Comparison of ENCODE assay signal across 28 cellular contexts in genomic region chr6:21186479-21187055, GRCh38.
A peak's percentile ranks its signal among the peaks of the same experiment; 100 is the strongest.
DNase-seq lines count a peak whose midpoint lies in the region; ATAC-seq, FAIRE-seq and TF ChIP-seq lines count a peak whose summit lies in the region.
"Had no signal": no experiment of that assay in that cellular context is flagged by ENCODE, and none has a peak within 500 bp of the region (broad histone marks: within the 10 kb centered on the region; RNA-seq: fewer than 3 reads in every experiment).

No MANE protein-coding gene starts in this region.

- TF ChIP-seq CTCF in HEK293 (tag by site-specific recombination; IDR thresholded peaks at IDR 0.05) (no peak), astrocyte (IDR thresholded peaks at IDR 0.05; ENCODE audit: insufficient read depth, low read depth, low read length) (no peak)

- WGBS in right cardiac atrium = 46% methylated on average over 2 of the region's 2 CpGs

- H3K79me2 ChIP-seq in astrocyte (ENCODE audit: insufficient read depth, low read length) = no peaks in the 10 kb centered on the region

- peaks cover 12% of the 10 kb centered on the region for H3K4me1 Mint-ChIP-seq in astrocyte (ENCODE audit: low read depth, unreplicated experiment)

- no peaks in the 10 kb centered on the region for H3K27me3 ChIP-seq in astrocyte (ENCODE audit: insufficient read depth, low read length)
- no peaks in the 10 kb centered on the region for H3K27me3 ChIP-seq in right cardiac atrium (ENCODE audit: control insufficient read depth, insufficient read depth)
- H3K27me3 ChIP-seq: pancreas, Peyer's patch, SJCRH30, transverse colon had no signal

- no peak overlapping the region for H3K4me3 Mint-ChIP-seq in astrocyte (ENCODE audit: unreplicated experiment)
- H3K4me3 Mint-ChIP-seq: activated CD4-positive, alpha-beta memory T cell treated with anti-CD3 and anti-CD28 coated beads, Interleukin-2, amount 10 ng/mL, durations not matched to agents 7 days and 5 days; activated naive CD4-positive, alpha-beta T cell treated with anti-CD3 and anti-CD28 coated beads, Interleukin-2, amount 50 U/mL, for 24 hours; HFFc6; naive thymus-derived CD4-positive, alpha-beta T cell; T-cell had no signal

- H3K9me3 Mint-ChIP-seq in astrocyte (ENCODE audit: unreplicated experiment) = no peaks in the 10 kb centered on the region
- H3K9me3 Mint-ChIP-seq: activated CD4-positive, alpha-beta memory T cell treated with anti-CD3 and anti-CD28 coated beads, Interleukin-2, amount 10 ng/mL, durations not matched to agents 7 days and 5 days; activated naive CD4-positive, alpha-beta T cell treated with anti-CD3 and anti-CD28 coated beads, Interleukin-2, amount 50 U/mL, for 24 hours; HFFc6; naive thymus-derived CD4-positive, alpha-beta T cell; T-cell had no signal

- CTCF ChIA-PET in HEK293 (lab: Yijun Ruan, JAX) = no interaction called here

- H3K4me3 ChIP-seq in HEK293 (ENCODE audit: low read depth, low read length) = no peak overlapping the region
- H3K4me3 ChIP-seq in astrocyte (ENCODE audit: insufficient read depth, low read depth, low read length) = no peak overlapping the region
- no peak overlapping the region for H3K4me3 ChIP-seq in right cardiac atrium (ENCODE audit: low read length)
- H3K4me3 ChIP-seq: pancreas, Peyer's patch, SJCRH30, smooth muscle cell, transverse colon had no signal

- FAIRE-seq in A204.1 (lab: Jason Lieb, UNC) (peak; percentile 3), astrocyte (lab: Jason Lieb, UNC) (no peak), frontal cortex (lab: Jason Lieb, UNC) (peak; percentile 31)
- FAIRE-seq: HepG2, pancreas had no signal

- no peaks in the 10 kb centered on the region for H4K20me1 ChIP-seq in astrocyte (ENCODE audit: insufficient read depth, low read length)

- no peak overlapping the region for H3K27ac Mint-ChIP-seq in astrocyte (ENCODE audit: unreplicated experiment)
- H3K27ac Mint-ChIP-seq: activated CD4-positive, alpha-beta memory T cell treated with anti-CD3 and anti-CD28 coated beads, Interleukin-2, amount 10 ng/mL, durations not matched to agents 7 days and 5 days; activated naive CD4-positive, alpha-beta T cell treated with anti-CD3 and anti-CD28 coated beads, Interleukin-2, amount 50 U/mL, for 24 hours; HFFc6; naive thymus-derived CD4-positive, alpha-beta T cell; T-cell had no signal

- H2AFZ ChIP-seq in astrocyte (ENCODE audit: low read depth, low read length) = no peak overlapping the region

- peak; percentile 56 for DNase-seq in astrocyte (ENCODE audit: low read depth)
- DNase-seq in frontal cortex (ENCODE audit: low spot score in 2 of 2) = no peak
- DNase-seq in right cardiac atrium = no peak
- no peak for DNase-seq in activated naive CD4-positive, alpha-beta T cell (lab: John Stamatoyannopoulos, UW)
- DNase-seq: 8988T; activated CD4-positive, alpha-beta memory T cell treated with anti-CD3 and anti-CD28 coated beads, Interleukin-2, amount 10 ng/mL, durations not matched to agents 7 days and 5 days; activated CD8-positive, alpha-beta memory T cell treated with anti-CD3 and anti-CD28 coated beads, Interleukin-2, amount 50 U/mL, for 48 hours; central memory CD4-positive, alpha-beta T cell; GDM1; HFFc6; left ventricle myocardium superior; midbrain; naive thymus-derived CD4-positive, alpha-beta T cell; NCI-H1048; pancreas; Peyer's patch; SJCRH30; stimulated activated CD4-positive, alpha-beta T cell treated with anti-CD3 and anti-CD28 coated beads, Interleukin-2, amount 100 ng/mL, for 24 hours; T-cell; transverse colon had no signal

- H3K27me3 Mint-ChIP-seq in astrocyte (ENCODE audit: low read depth, unreplicated experiment) = no peaks in the 10 kb centered on the region
- H3K27me3 Mint-ChIP-seq: activated CD4-positive, alpha-beta memory T cell treated with anti-CD3 and anti-CD28 coated beads, Interleukin-2, amount 10 ng/mL, durations not matched to agents 7 days and 5 days; activated naive CD4-positive, alpha-beta T cell treated with anti-CD3 and anti-CD28 coated beads, Interleukin-2, amount 50 U/mL, for 24 hours; naive thymus-derived CD4-positive, alpha-beta T cell; T-cell had no signal

- H3K36me3 Mint-ChIP-seq in astrocyte (ENCODE audit: low read depth, unreplicated experiment) = no peaks in the 10 kb centered on the region

- H3K36me3 ChIP-seq in HEK293 (ENCODE audit: control insufficient read depth in 2 of 2, insufficient read depth in 1 of 2, low read length in 2 of 2) (no peaks in the 10 kb centered on the region), astrocyte (ENCODE audit: insufficient read depth, low read length) (no peaks in the 10 kb centered on the region)
- H3K36me3 ChIP-seq: pancreas, Peyer's patch, SJCRH30, transverse colon had no signal

- no peak overlapping the region for H3K27ac ChIP-seq in HEK293 (ENCODE audit: extremely low read depth, low read depth, low read length)
- no peak overlapping the region for H3K27ac ChIP-seq in astrocyte (ENCODE audit: low read depth, low read length)
- H3K27ac ChIP-seq in right cardiac atrium (ENCODE audit: low read length) = no peak overlapping the region
- H3K27ac ChIP-seq: pancreas, Peyer's patch, SJCRH30, transverse colon had no signal

- intact Hi-C loops in right cardiac atrium (cut with DNase I) = no loop called here

- no peak for ATAC-seq in right cardiac atrium
- no peak for ATAC-seq in GM19455 (IDR thresholded peaks at IDR 0.05; ENCODE audit: unreplicated experiment)
- ATAC-seq in GM21390 (IDR thresholded peaks at IDR 0.05; ENCODE audit: unreplicated experiment) = no peak
- ATAC-seq: activated CD4-positive, CD25-positive, alpha-beta regulatory T cell treated with anti-CD3 and anti-CD28 coated beads, Interleukin-2, amount 50 U/mL, for 24 hours; HepG2; left ventricle myocardium superior; naive thymus-derived CD4-positive, alpha-beta T cell; pancreas; T-cell had no signal

- H3K4me1 ChIP-seq in HEK293 (ENCODE audit: control insufficient read depth, insufficient read depth, low read length) = peaks cover 10% of the 10 kb centered on the region
- H3K4me1 ChIP-seq in astrocyte (ENCODE audit: insufficient read depth, low read length) = peaks cover 20% of the 10 kb centered on the region
- no peaks in the 10 kb centered on the region for H3K4me1 ChIP-seq in right cardiac atrium (ENCODE audit: control insufficient read depth, insufficient read depth, low read length)
- H3K4me1 ChIP-seq: pancreas, Peyer's patch, SJCRH30 had no signal

- H3K9me3 ChIP-seq in HEK293 (ENCODE audit: control insufficient read depth, insufficient read depth, low read depth, low read length) (no peaks in the 10 kb centered on the region), astrocyte (ENCODE audit: insufficient read depth, low read depth, low read length) (no peaks in the 10 kb centered on the region), right cardiac atrium (ENCODE audit: control insufficient read depth, low read length) (no peaks in the 10 kb centered on the region)
- H3K9me3 ChIP-seq: pancreas, Peyer's patch, SJCRH30, transverse colon had no signal

- no peak overlapping the region for H3K9ac ChIP-seq in astrocyte (ENCODE audit: low read length)

- POLR2A ChIA-PET in HEK293 (lab: Yijun Ruan, JAX) = interaction anchor here (0.6 to 1.1 kb wide), 2 partner anchors 57 to 407 kb away, joined by 5 to 6 read pairs; partner anchors contain the start of gene SOX4

- no peak overlapping the region for H3K4me2 ChIP-seq in astrocyte (ENCODE audit: low read length)
- H3K4me2 ChIP-seq: smooth muscle cell had no signal

TF ChIP-seq in HEK293, 187 proteins besides CTCF, POLR2A, EP300 and RAD21:
- TF ChIP-seq HIC1 (tag by site-specific recombination; IDR thresholded peaks at IDR 0.05) (no peak), FEZF1 (tag by site-specific recombination; IDR thresholded peaks at IDR 0.05) (0 out of 2 replicates have a peak, but pooled peaks have one; percentile 2), ZNF248 (tag by site-specific recombination; IDR thresholded peaks at IDR 0.05) (no peak), TCF7L2 (IDR thresholded peaks at IDR 0.05; ENCODE audit: borderline replicate concordance, low read depth, low read length) (no peak)
TF ChIP-seq in HEK293: peak in this region for 1.
